ENCODE assay signal across 24 cellular contexts in genomic region chr7:94432799-94433198, GRCh38. TPM values are rescaled to one million over a fixed set of nuclear protein-coding genes. Genes with fewer than 3 reads are reported as not detected.
A peak's percentile ranks its signal among the peaks of the same experiment; 100 is the strongest.
DNase-seq lines count a peak whose midpoint lies in the region; ATAC-seq and TF ChIP-seq lines count a peak whose summit lies in the region.
"Had no signal": no experiment of that assay in that cellular context is flagged by ENCODE, and none has a peak within 500 bp of the region (broad histone marks: within the 10 kb centered on the region; RNA-seq: fewer than 3 reads in every experiment).

No MANE protein-coding gene starts in this region.

- H3K4me1 Mint-ChIP-seq in naive thymus-derived CD4-positive, alpha-beta T cell, result peaks cover 0 to 3% (median 0%) of the 10 kb centered on the region in 7 donors

- no peak overlapping the region for H2BK15ac ChIP-seq in IMR-90 (ENCODE audit: low read depth, low read length)

- peaks cover 15 to 21% (median 18%) of the 10 kb centered on the region in 5 donors for H3K27me3 Mint-ChIP-seq in naive thymus-derived CD4-positive, alpha-beta T cell

- in situ Hi-C loops in IMR-90 (cut with MboI; ENCODE audit: low sequenced_read_pairs), result loop anchor here (5.0 to 25.0 kb wide), 2 partner anchors 135 to 520 kb away; partner anchors contain the start of genes GNG11 and GNGT1

- H3K27me3 ChIP-seq in IMR-90 (ENCODE audit: control insufficient read depth, insufficient read depth, low read length) (no peaks in the 10 kb centered on the region), PC-3 (ENCODE audit: low read length) (no peaks in the 10 kb centered on the region)
- no peaks in the 10 kb centered on the region for H3K27me3 ChIP-seq in naive thymus-derived CD4-positive, alpha-beta T cell (ENCODE audit: control insufficient read depth in 2 of 2, insufficient read depth in 2 of 2, low read length in 2 of 2)

- 0 out of 2 replicates have a peak, but pooled peaks cover 2% of the 10 kb centered on the region for H3K9me1 ChIP-seq in IMR-90 (ENCODE audit: insufficient read depth, low read length)

- no TSS peak for BruUV-seq in IMR-90 (replicated peaks; lab: Mats Ljungman, UMichigan)
- BruUV-seq in PC-3 (replicated peaks; lab: Mats Ljungman, UMichigan), result no TSS peak

- POLR2A ChIA-PET in IMR-90 (lab: Charles Lee; ENCODE audit: unreplicated experiment), result interaction anchor here (0.6 to 1.4 kb wide), 9 partner anchors 35 to 716 kb away, joined by 3 to 11 read pairs (median 3); partner anchors contain the start of gene COL1A2
- POLR2A ChIA-PET in PC-3 (lab: Charles Lee; ENCODE audit: unreplicated experiment), result no interaction called here
- POLR2A ChIA-PET in naive thymus-derived CD4-positive, alpha-beta T cell (lab: Charles Lee), result no interaction called here

- H3K4ac ChIP-seq in IMR-90 (ENCODE audit: low read depth, low read length), result no peak overlapping the region

- ATAC-seq in IMR-90 (ENCODE audit: low read depth), result peak; percentile 30
- ATAC-seq in PC-3, result no peak
- ATAC-seq in GM21526 (IDR thresholded peaks at IDR 0.05; ENCODE audit: low FRiP score, unreplicated experiment), result no peak
- no peak for ATAC-seq in naive thymus-derived CD4-positive, alpha-beta T cell
- ATAC-seq: GM12878, Right ventricle myocardium inferior had no signal

- no peak for TF ChIP-seq RAD21 in IMR-90 (IDR thresholded peaks at IDR 0.05; ENCODE audit: low read length)

- H2AK5ac ChIP-seq in IMR-90 (ENCODE audit: low read depth, low read length), result peak overlapping the region; percentile 18

- peak overlapping the region; percentile 56; the same call in 1 of the 2 replicates for H3K27ac ChIP-seq in IMR-90 (ENCODE audit: insufficient read depth, low read length)
- H3K27ac ChIP-seq in PC-3 (ENCODE audit: low read length), result no peak overlapping the region
- no peak overlapping the region for H3K27ac ChIP-seq in naive thymus-derived CD4-positive, alpha-beta T cell (ENCODE audit: low read depth, low read length)
- H3K27ac ChIP-seq: KMS-11 had no signal

- no peak overlapping the region for H4K91ac ChIP-seq in IMR-90 (ENCODE audit: insufficient read depth, low read depth, low read length)

- intact Hi-C loops in IMR-90 (cut with micrococcal nuclease), result loop anchor here (1.0 to 10.0 kb wide), 4 partner anchors 58 to 528 kb away; partner anchors contain the start of gene GNGT1
- intact Hi-C loops in PC-3 (cut with micrococcal nuclease), result no loop called here
- intact Hi-C loops in naive thymus-derived CD4-positive, alpha-beta T cell (cut with micrococcal nuclease), result no loop called here

- H2AK9ac ChIP-seq in IMR-90 (replicated peaks; ENCODE audit: low read depth, low read length, poor library complexity), result no peak overlapping the region

- peaks cover 0 to 4% of the 10 kb centered on the region in 2 experiments; a peak in 1 of 4 replicates for H3K79me1 ChIP-seq in IMR-90 (ENCODE audit: low read depth in 1 of 2, low read length in 2 of 2)

- H3K4me3 ChIP-seq in IMR-90 (ENCODE audit: insufficient read depth, low read depth, low read length) (no peak overlapping the region), PC-3 (ENCODE audit: low read length) (no peak overlapping the region)
- H3K4me3 ChIP-seq in naive thymus-derived CD4-positive, alpha-beta T cell (ENCODE audit: low read length), result no peak overlapping the region
- H3K4me3 ChIP-seq: GM12878, SJSA1 had no signal

- peaks cover 47% of the 10 kb centered on the region; the same call in 1 of the 2 replicates for H4K20me1 ChIP-seq in IMR-90 (ENCODE audit: insufficient read depth, low read length)
- H4K20me1 ChIP-seq in PC-3 (ENCODE audit: low read length), result no peaks in the 10 kb centered on the region

- no peak overlapping the region for H3K4me3 Mint-ChIP-seq in naive thymus-derived CD4-positive, alpha-beta T cell
- H3K4me3 Mint-ChIP-seq: CD4-positive, alpha-beta T cell had no signal

- H3K56ac ChIP-seq in IMR-90 (ENCODE audit: extremely low read depth, insufficient read depth, low read length), result no peak overlapping the region

- no peak overlapping the region for H4K8ac ChIP-seq in IMR-90 (ENCODE audit: low read depth in 2 of 2, low read length in 2 of 2)

- no peak overlapping the region for H2BK5ac ChIP-seq in IMR-90 (ENCODE audit: low read depth, low read length, poor library complexity, severe bottlenecking)

- H3F3A ChIP-seq in PC-3 (ENCODE audit: low read length, unreplicated experiment), result no peaks in the 10 kb centered on the region

- H3K14ac ChIP-seq in IMR-90 (replicated peaks; ENCODE audit: low read depth, low read length), result no peak overlapping the region

- no peaks in the 10 kb centered on the region for H3K79me2 ChIP-seq in PC-3 (ENCODE audit: low read length)

- no peak overlapping the region for H2BK20ac ChIP-seq in IMR-90 (ENCODE audit: low read depth, low read length)

- no peak overlapping the region for H2BK120ac ChIP-seq in IMR-90 (ENCODE audit: low read depth, low read length)

- H3K36me3 Mint-ChIP-seq in naive thymus-derived CD4-positive, alpha-beta T cell, result no peaks in the 10 kb centered on the region

- H3K4me1 ChIP-seq in IMR-90 (ENCODE audit: control insufficient read depth, insufficient read depth, low read length) (no peaks in the 10 kb centered on the region), PC-3 (ENCODE audit: insufficient read depth, low read length) (no peaks in the 10 kb centered on the region)
- no peaks in the 10 kb centered on the region for H3K4me1 ChIP-seq in naive thymus-derived CD4-positive, alpha-beta T cell (ENCODE audit: control insufficient read depth in 2 of 2, insufficient read depth in 2 of 2, low read length in 2 of 2)

- H3K36me3 ChIP-seq in IMR-90 (ENCODE audit: control insufficient read depth, insufficient read depth, low read length) (peaks cover 26% of the 10 kb centered on the region), PC-3 (ENCODE audit: low read depth, low read length) (no peaks in the 10 kb centered on the region)
- no peaks in the 10 kb centered on the region for H3K36me3 ChIP-seq in naive thymus-derived CD4-positive, alpha-beta T cell (ENCODE audit: control insufficient read depth in 2 of 3, insufficient read depth in 3 of 3, low read length in 3 of 3)

- WGBS in IMR-90 (ENCODE audit: extremely low coverage in 2 of 2, insufficient read length in 1 of 2), 2 experiments, result no CpG with 5 or more reads among the region's 1 CpG

- no peak for TF ChIP-seq CTCF in IMR-90 (conservative IDR thresholded peaks at IDR 0.05; ENCODE audit: low read depth, low read length)
- TF ChIP-seq CTCF in PC-3 (conservative IDR thresholded peaks at IDR 0.05; ENCODE audit: low read depth, low read length), result no peak

- no peaks in the 10 kb centered on the region for H3K9me3 ChIP-seq in IMR-90 (ENCODE audit: control insufficient read depth, insufficient read depth, low read length)
- no peaks in the 10 kb centered on the region for H3K9me3 ChIP-seq in PC-3 (ENCODE audit: low read length)
- no peaks in the 10 kb centered on the region for H3K9me3 ChIP-seq in naive thymus-derived CD4-positive, alpha-beta T cell (ENCODE audit: control insufficient read depth in 2 of 3, low read length in 3 of 3)

- no peaks in the 10 kb centered on the region for H3K9me2 ChIP-seq in PC-3 (replicated peaks; ENCODE audit: low read length)

- H3K9ac ChIP-seq in IMR-90 (ENCODE audit: low read depth, low read length) (no peak overlapping the region), PC-3 (ENCODE audit: low read length) (no peak overlapping the region)
- H3K9ac ChIP-seq: KMS-11 had no signal

- H3K4me2 ChIP-seq in IMR-90 (ENCODE audit: low read depth, low read length) (no peak overlapping the region), PC-3 (ENCODE audit: low read length) (no peak overlapping the region)
- H3K4me2 ChIP-seq: KMS-11 had no signal

- H3K27ac Mint-ChIP-seq in naive thymus-derived CD4-positive, alpha-beta T cell, result no peak overlapping the region
- H3K27ac Mint-ChIP-seq: CD4-positive, alpha-beta T cell had no signal

- no peak overlapping the region for H4K5ac ChIP-seq in IMR-90 (ENCODE audit: low read depth, low read length)

- no peaks in the 10 kb centered on the region for H3K9me3 Mint-ChIP-seq in naive thymus-derived CD4-positive, alpha-beta T cell
- H3K9me3 Mint-ChIP-seq: CD4-positive, alpha-beta T cell had no signal

- dilution Hi-C loops in IMR-90 (cut with HindIII; ENCODE audit: low sequenced_read_pairs, unreplicated experiment), result no loop called here

- no peak for TF ChIP-seq POLR2A in IMR-90 (IDR thresholded peaks at IDR 0.05; ENCODE audit: low read depth, low read length)

- CTCF ChIA-PET in IMR-90 (lab: Yijun Ruan, JAX), result interaction anchor here (2.0 to 4.2 kb wide), 2 partner anchors 137 to 144 kb away, joined by 14 read pairs; no protein-coding TSS in a partner anchor
- CTCF ChIA-PET in PC-3 (lab: Charles Lee), result no interaction called here
- CTCF ChIA-PET in naive thymus-derived CD4-positive, alpha-beta T cell (lab: Charles Lee), result interaction anchor here (0.6 kb wide), 1 partner anchor 1240 kb away, joined by 3 read pairs; no protein-coding TSS in a partner anchor

- H3K23ac ChIP-seq in IMR-90 (ENCODE audit: low read depth, low read length), result no peak overlapping the region

- H2AFZ ChIP-seq in IMR-90 (replicated peaks; ENCODE audit: low read length, poor library complexity) (no peak overlapping the region), PC-3 (ENCODE audit: low read length) (no peak overlapping the region)

- H3K18ac ChIP-seq in IMR-90 (ENCODE audit: low read depth, low read length), result no peak overlapping the region

- DNase-seq in IMR-90 (peak; percentile 51), fibroblast of gingiva (ENCODE audit: low read depth) (peak; percentile 49), iris pigment epithelial cell (ENCODE audit: low read depth) (peak; percentile 39), PC-3 (no peak), NOMO-1 (lab: John Stamatoyannopoulos, UW; ENCODE audit: unreplicated experiment in 2 of 2) (no peak)
- no peak for DNase-seq in naive thymus-derived CD4-positive, alpha-beta T cell
- DNase-seq: CD4-positive, alpha-beta T cell; COR-L47; DMS79; GOT3; HCEC 1CT; NCI-H1092 treated with DMSO at 0.1 percent for 48 hours; NCI-H1436 treated with DMSO at 0.1 percent for 48 hours; NCI-H2029; NCI-H345; NCI-H524; NCI-H774; NK-92 treated with Interleukin-12 subunit alpha and Interleukin-12 subunit beta, amount 100 ng/mL, for 24 hours had no signal

TF ChIP-seq in IMR-90, 13 proteins besides CTCF, POLR2A, EP300 and RAD21 (continues in another document):
- TF ChIP-seq RFX5 (IDR thresholded peaks at IDR 0.05; ENCODE audit: low read depth, low read length) (no peak), BHLHE40 (IDR thresholded peaks at IDR 0.05; ENCODE audit: low read depth, low read length) (no peak)

RNA-seq across cellular contexts. Expression of gene COL1A2, which starts 38.1 kb away (rescaled TPM):
- 1,211 and 1,351 TPM in 2 replicates for total RNA-seq in IMR-90 (2012; rRNA removed)
- polyA plus RNA-seq in IMR-90 (2012; rRNA removed), result 3,922 and 4,454 TPM in 2 replicates
- polyA plus RNA-seq in IMR-90 (2012; cell fraction: cytosol; rRNA removed), result 4,367 and 7,099 TPM in 2 replicates
- 4,818 and 7,550 TPM in 2 replicates for polyA plus RNA-seq in IMR-90 (2012; cell fraction: nucleus; rRNA removed; ENCODE audit: low replicate concordance)
- total RNA-seq in PC-3 (2014; rRNA removed), result not detected in 2 replicates
- 1 to 10 TPM in 1 of 5 experiments, under 1 TPM in 2, not detected in 2; 0.32 to 5.7 (median 0.41) TPM for total RNA-seq in naive thymus-derived CD4-positive, alpha-beta T cell
- not detected for polyA plus RNA-seq in naive thymus-derived CD4-positive, alpha-beta T cell
- total RNA-seq: OCI-LY7 had no signal

Comparison
In these comparisons a context has a peak if more than half of its experiments do, and no peak if none do; other contexts are left out.
1. DNase-seq: peak in IMR-90 (single experiment), fibroblast of gingiva (single experiment) and iris pigment epithelial cell (single experiment); none in PC-3 (single experiment), naive thymus-derived CD4-positive, alpha-beta T cell (0 of 9) and NOMO-1 (0 of 2).
2. RNA of gene COL1A2, which starts 38.1 kb away (total RNA-seq): 1,211 to 1,351 TPM in IMR-90; 0.32 to 5.7 TPM in naive thymus-derived CD4-positive, alpha-beta T cell and not detected in PC-3; every median in the first group is over 100 times any median in the second.